Comparison of ENCODE assay signal across 8 cellular contexts in the genomic region with DNA sequence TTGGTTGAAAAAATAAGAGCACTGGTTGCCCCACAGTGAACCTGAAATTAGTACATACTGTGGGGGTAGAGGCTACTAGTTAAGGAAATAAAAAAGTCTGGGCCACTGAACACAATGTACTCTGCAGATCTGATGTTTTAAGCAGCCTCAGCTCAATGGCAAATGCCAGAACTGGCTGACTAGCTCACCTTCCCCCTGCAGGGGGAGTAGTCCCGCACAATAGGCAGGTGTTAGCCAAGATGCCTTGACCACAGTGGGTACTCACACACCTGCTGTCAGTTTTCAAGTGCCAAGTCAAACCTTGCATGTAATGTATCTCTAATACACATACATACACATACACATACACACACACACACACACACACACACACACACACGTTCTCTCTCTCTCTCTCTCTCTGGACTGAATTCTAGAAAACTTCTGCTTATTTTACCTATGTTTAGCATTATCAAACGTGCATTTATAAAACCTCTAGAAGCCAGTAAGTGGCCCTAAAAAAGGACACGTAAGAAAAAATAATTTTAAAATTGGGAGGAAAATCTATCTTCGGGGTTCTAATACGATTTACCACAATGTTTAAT. TPM values are rescaled to one million over a fixed set of nuclear protein-coding genes. Genes with fewer than 3 reads are reported as not detected.
DNase-seq lines count a peak whose midpoint lies in the region; ATAC-seq and TF ChIP-seq lines count a peak whose summit lies in the region.

No MANE protein-coding gene starts in this region.

- no peak for TF ChIP-seq POLR2A in esophagus squamous epithelium (IDR thresholded peaks at IDR 0.05)

- H3K79me2 ChIP-seq in DOHH2 (ENCODE audit: control insufficient read depth, low read length), result peaks cover 9% of the 10 kb centered on the region; the same call in 1 of the 2 replicates
- no peaks in the 10 kb centered on the region for H3K79me2 ChIP-seq in smooth muscle cell (ENCODE audit: low read depth)

- H3K36me3 ChIP-seq in DOHH2 (ENCODE audit: control insufficient read depth, low read length), result no peaks in the 10 kb centered on the region
- H3K36me3 ChIP-seq in esophagus squamous epithelium, result no peaks in the 10 kb centered on the region
- H3K36me3 ChIP-seq in smooth muscle cell (ENCODE audit: low read depth), result no peaks in the 10 kb centered on the region

- H3K4me1 ChIP-seq in DOHH2 (ENCODE audit: control insufficient read depth, low read length) (no peaks in the 10 kb centered on the region), esophagus squamous epithelium (no peaks in the 10 kb centered on the region), smooth muscle cell (ENCODE audit: low read depth) (no peaks in the 10 kb centered on the region)

- H3K9me2 ChIP-seq in DOHH2 (replicated peaks; ENCODE audit: control insufficient read depth, low read length), result no peaks in the 10 kb centered on the region

- H3F3A ChIP-seq in DOHH2 (ENCODE audit: control insufficient read depth, insufficient read depth) (no peaks in the 10 kb centered on the region), smooth muscle cell (ENCODE audit: low read depth) (no peaks in the 10 kb centered on the region)

- no peak overlapping the region for H2AFZ ChIP-seq in smooth muscle cell (ENCODE audit: low read depth)

- H3K4me2 ChIP-seq in DOHH2 (ENCODE audit: low read length) (no peak overlapping the region), smooth muscle cell (no peak overlapping the region)

- no peak overlapping the region for H3K27ac ChIP-seq in DOHH2 (ENCODE audit: low read depth, low read length)
- H3K27ac ChIP-seq in esophagus squamous epithelium, result no peak overlapping the region
- no peak overlapping the region for H3K27ac ChIP-seq in smooth muscle cell (ENCODE audit: low read depth)

- intact Hi-C loops in esophagus squamous epithelium (cut with DNase I), result no loop called here

- 62 to 66% methylated on average over 5 to 6 of the region's 6 CpGs for WGBS in esophagus squamous epithelium, 2 donors
- 42% methylated on average over 6 of the region's 6 CpGs for WGBS in smooth muscle cell (ENCODE audit: low lambda C conversion rate)

- peak; percentile 84 for ATAC-seq in GM21367 (IDR thresholded peaks at IDR 0.05; ENCODE audit: unreplicated experiment)

- TF ChIP-seq CTCF in DOHH2 (IDR thresholded peaks at IDR 0.05; ENCODE audit: low read depth, low read length, poor library complexity, severe bottlenecking), result peak; percentile 77
- TF ChIP-seq CTCF in esophagus squamous epithelium (IDR thresholded peaks at IDR 0.05), result peak in 5 of 6 experiments; percentile 16 to 64 (median 49)
- TF ChIP-seq CTCF in smooth muscle cell (IDR thresholded peaks at IDR 0.05; ENCODE audit: borderline replicate concordance, insufficient read depth, poor library complexity, severe bottlenecking), result peak; percentile 35

- H3K9me3 ChIP-seq in DOHH2 (ENCODE audit: control insufficient read depth, insufficient read depth, low read length) (no peaks in the 10 kb centered on the region), esophagus squamous epithelium (no peaks in the 10 kb centered on the region), smooth muscle cell (replicated peaks; ENCODE audit: low read depth) (no peaks in the 10 kb centered on the region)

- H4K20me1 ChIP-seq in DOHH2 (ENCODE audit: control insufficient read depth, insufficient read depth, low read depth, low read length) (peaks cover 2% of the 10 kb centered on the region; the same call in 1 of the 2 replicates), smooth muscle cell (ENCODE audit: low read depth) (no peaks in the 10 kb centered on the region)

- H3K4me3 ChIP-seq in DOHH2 (ENCODE audit: low read length) (no peak overlapping the region), esophagus squamous epithelium (no peak overlapping the region), smooth muscle cell (no peak overlapping the region)

- no peak overlapping the region for H3K9ac ChIP-seq in smooth muscle cell (ENCODE audit: low read depth)

- no peaks in the 10 kb centered on the region for H3K27me3 ChIP-seq in DOHH2 (ENCODE audit: control insufficient read depth, low read length)
- H3K27me3 ChIP-seq in esophagus squamous epithelium, result peaks cover 0 to 20% (median 0%) of the 10 kb centered on the region in 4 donors
- peaks cover 32% of the 10 kb centered on the region for H3K27me3 ChIP-seq in smooth muscle cell (ENCODE audit: low read depth)

- DNase-seq in LoVo (ENCODE audit: low spot score) (peak; percentile 47), UCSD-AML1 (lab: John Stamatoyannopoulos, UW; ENCODE audit: unreplicated experiment) (peak; percentile 23), esophagus squamous epithelium (lab: John Stamatoyannopoulos, UW) (no peak), smooth muscle cell (lab: John Stamatoyannopoulos, UW; ENCODE audit: unreplicated experiment) (no peak), middle frontal gyrus (ENCODE audit: extremely low spot score, low spot score) (no peak), ureter (ENCODE audit: low spot score) (no peak)

RNA-seq across cellular contexts. Expression of a gene that starts 36.1 kb away (rescaled TPM):
- total RNA-seq in esophagus squamous epithelium, result 10 to 100 TPM; 17.9 to 58.7 (median 36.7) TPM
- total RNA-seq in smooth muscle cell, result 3.2 and 3.7 TPM in 2 replicates
- 8.5 and 9.7 TPM in 2 replicates for polyA plus RNA-seq in smooth muscle cell
- total RNA-seq in ureter, result 65.2 TPM

Comparison
In these comparisons a context has a peak if more than half of its experiments do, and no peak if none do; other contexts are left out.
1. DNase-seq: peak in LoVo (single experiment) and UCSD-AML1 (single experiment); none in esophagus squamous epithelium (single experiment), smooth muscle cell (single experiment), middle frontal gyrus (single experiment) and ureter (single experiment).
2. Peak in every context shown above with its lines, with median percentiles within 50 percentile points of each other: CTCF ChIP-seq.